In the genomic region with DNA sequence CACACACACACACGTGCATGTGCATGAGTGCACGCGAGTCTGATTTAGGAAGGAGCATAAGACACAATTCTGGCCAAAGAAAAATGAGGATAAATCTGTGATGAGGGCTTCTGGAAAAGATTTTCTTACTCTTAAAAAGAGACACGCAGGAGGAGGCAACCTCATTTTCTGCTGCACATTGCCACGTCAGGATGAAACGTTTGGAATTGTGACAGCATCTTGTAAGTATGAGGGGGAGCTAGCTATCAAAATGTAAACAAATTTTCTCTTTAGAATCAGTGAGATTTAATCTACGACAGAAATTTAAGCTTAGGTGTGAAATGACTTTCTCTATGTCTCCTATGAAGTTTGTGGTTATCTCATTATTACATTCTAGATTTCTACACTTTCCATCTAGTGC, we compare ENCODE assay signal across 23 cellular contexts. TPM values are rescaled to one million over a fixed set of nuclear protein-coding genes. Genes with fewer than 3 reads are reported as not detected.
"Had no signal": no experiment of that assay in that cellular context is flagged by ENCODE, and none has a peak within 500 bp of the region (broad histone marks: within the 10 kb centered on the region; RNA-seq: fewer than 3 reads in every experiment).

No MANE protein-coding gene starts in this region.

- H3K27ac ChIP-seq: body of pancreas, esophagus squamous epithelium, gastrocnemius medialis, left ventricle myocardium inferior, transverse colon had no signal

- H3K9me3 ChIP-seq: body of pancreas, esophagus squamous epithelium, gastrocnemius medialis, left ventricle myocardium inferior, transverse colon had no signal

- FAIRE-seq: TTC549 had no signal

- H3K4me3 ChIP-seq: body of pancreas, esophagus squamous epithelium, gastrocnemius medialis, left ventricle myocardium inferior, transverse colon had no signal

- DNase-seq: activated CD4-positive, alpha-beta T cell treated with anti-CD3 and anti-CD28 coated beads for 36 hours; activated CD4-positive, alpha-beta T cell treated with anti-CD3 and anti-CD28 coated beads, Interleukin-2, amount 50 U/mL, for 48 hours; activated naive CD8-positive, alpha-beta T cell treated with anti-CD3 and anti-CD28 coated beads for 36 hours; body of pancreas; effector memory CD8-positive, alpha-beta T cell; esophagus squamous epithelium; gastrocnemius medialis; head of caudate nucleus; left ventricle myocardium inferior; mammary epithelial cell; occipital lobe; stimulated activated CD4-positive, alpha-beta T cell treated with anti-CD3 and anti-CD28 coated beads, Interleukin-15, amount 100 ng/mL, for 24 hours; stimulated activated CD4-positive, alpha-beta T cell treated with anti-CD3 and anti-CD28 coated beads, Interleukin-2, amount 100 ng/mL, for 48 hours; transverse colon had no signal

- H3K4me1 ChIP-seq: body of pancreas, esophagus squamous epithelium, gastrocnemius medialis, left ventricle myocardium inferior had no signal

- H3K27me3 ChIP-seq: body of pancreas, esophagus squamous epithelium, gastrocnemius medialis, transverse colon had no signal

- H3K36me3 ChIP-seq: esophagus squamous epithelium, gastrocnemius medialis, left ventricle myocardium inferior, transverse colon had no signal

- ATAC-seq: activated CD4-positive, alpha-beta T cell treated with anti-CD3 and anti-CD28 coated beads for 36 hours; body of pancreas; effector memory CD8-positive, alpha-beta T cell; gastrocnemius medialis; WTC11 had no signal

RNA-seq across cellular contexts. Expression of gene GPR33, which starts 42.3 kb away (rescaled TPM):
- total RNA-seq: activated CD4-positive, alpha-beta T cell treated with anti-CD3 and anti-CD28 coated beads for 36 hours; activated naive CD8-positive, alpha-beta T cell treated with anti-CD3 and anti-CD28 coated beads for 36 hours; body of pancreas; cardiac septum; dermis microvascular lymphatic vessel endothelial cell; esophagus squamous epithelium; gastrocnemius medialis; kidney epithelial cell; left ventricle myocardium inferior; mammary epithelial cell; myocyte; occipital lobe; posterior vena cava; skeletal muscle tissue; transverse colon; WTC11 had no signal
- polyA plus RNA-seq: mammary epithelial cell, neural cell had no signal
